ENCODE assay signal across 20 cellular contexts in the genomic region with DNA sequence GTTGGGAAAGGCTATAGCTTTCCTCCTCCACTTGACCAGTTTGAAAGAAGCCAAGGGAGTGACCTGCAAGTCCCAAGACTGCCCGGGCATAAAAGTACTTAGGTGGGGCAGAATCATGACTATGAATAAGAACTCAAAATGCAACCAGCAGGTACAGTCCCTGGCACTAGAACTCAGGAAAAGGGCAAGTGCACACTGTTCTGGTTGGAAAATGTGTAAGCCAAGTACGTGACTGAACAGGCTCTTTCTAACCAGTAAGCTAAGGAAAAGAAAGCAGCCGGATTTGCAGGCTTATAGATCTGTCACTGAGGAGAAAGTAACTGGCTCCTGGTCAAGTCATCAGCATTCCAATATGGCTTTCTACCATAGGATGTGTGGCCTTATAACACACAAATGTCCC.
DNase-seq lines count a peak whose midpoint lies in the region; ATAC-seq, FAIRE-seq and TF ChIP-seq lines count a peak whose summit lies in the region.
"Had no signal": no experiment of that assay in that cellular context is flagged by ENCODE, and none has a peak within 500 bp of the region (broad histone marks: within the 10 kb centered on the region; RNA-seq: fewer than 3 reads in every experiment).

No MANE protein-coding gene starts in this region.

- peaks cover 4% of the 10 kb centered on the region for H3K9me3 Mint-ChIP-seq in GM23338
- no peaks in the 10 kb centered on the region for H3K9me3 Mint-ChIP-seq in CD8-positive, alpha-beta T cell
- H3K9me3 Mint-ChIP-seq: CD4-positive, alpha-beta T cell had no signal

- H3K4me1 ChIP-seq in GM23338 (ENCODE audit: insufficient read depth) (peaks cover 8% of the 10 kb centered on the region), foreskin keratinocyte (peaks cover 12% of the 10 kb centered on the region), mesendoderm (ENCODE audit: control insufficient read depth, low read depth, low read length) (peaks cover 5% of the 10 kb centered on the region), thyroid gland (peaks cover 1 to 7% of the 10 kb centered on the region in 2 donors)
- H3K4me1 ChIP-seq in CD8-positive, alpha-beta T cell (ENCODE audit: insufficient read depth, low read length), result peaks cover 9% of the 10 kb centered on the region

- no peak overlapping the region for H2BK120ac ChIP-seq in mesendoderm (ENCODE audit: low read depth, low read length)

- H2AK5ac ChIP-seq in mesendoderm (ENCODE audit: low read length), result no peak overlapping the region

- no peak overlapping the region for H3K4ac ChIP-seq in mesendoderm (ENCODE audit: low read depth, low read length)

- H3F3A ChIP-seq in GM23338 (replicated peaks; ENCODE audit: low read depth), result no peaks in the 10 kb centered on the region

- DNase-seq in GM23338 (ENCODE audit: low spot score) (no peak), bronchial epithelial cell (ENCODE audit: low read depth) (peak; percentile 84), foreskin keratinocyte (peak; percentile 53 to 77), mesendoderm (no peak), thyroid gland (no peak), DMS153 treated with DMSO at 0.1 percent for 48 hours (lab: John Stamatoyannopoulos, UW; ENCODE audit: unreplicated experiment) (no peak)
- DNase-seq in CD8-positive, alpha-beta T cell, result no peak
- DNase-seq: CD4-positive, alpha-beta T cell; DMS153; KG1; NCI-H1417; NCI-H187; NCI-H226; NCI-H524; NCI-H82; PC-9 had no signal

- H3K27ac ChIP-seq in GM23338 (ENCODE audit: low read depth), result no peak overlapping the region
- no peak overlapping the region for H3K27ac ChIP-seq in foreskin keratinocyte
- H3K27ac ChIP-seq in mesendoderm (ENCODE audit: low read depth, low read length), result no peak overlapping the region
- H3K27ac ChIP-seq in thyroid gland, result no peak overlapping the region
- no peak overlapping the region for H3K27ac ChIP-seq in CD8-positive, alpha-beta T cell (ENCODE audit: low read depth, low read length)
- H3K27ac ChIP-seq: PC-9, SJSA1 had no signal

- H2BK5ac ChIP-seq in mesendoderm (ENCODE audit: low read length), result no peak overlapping the region

- no peaks in the 10 kb centered on the region for H3K9me2 ChIP-seq in GM23338 (ENCODE audit: insufficient read depth)

- no peak overlapping the region for H3K9ac ChIP-seq in mesendoderm (ENCODE audit: low read length)

- H3K36me3 ChIP-seq in GM23338 (ENCODE audit: insufficient read depth), result no peaks in the 10 kb centered on the region
- H3K36me3 ChIP-seq in bronchial epithelial cell (ENCODE audit: control insufficient read depth, insufficient read depth, low read length), result no peaks in the 10 kb centered on the region
- no peaks in the 10 kb centered on the region for H3K36me3 ChIP-seq in mesendoderm (ENCODE audit: control insufficient read depth, insufficient read depth, low read length)
- no peaks in the 10 kb centered on the region for H3K36me3 ChIP-seq in thyroid gland
- no peaks in the 10 kb centered on the region for H3K36me3 ChIP-seq in CD8-positive, alpha-beta T cell (ENCODE audit: insufficient read depth, low read length)
- H3K36me3 ChIP-seq: SJSA1 had no signal

- H3K4me3 Mint-ChIP-seq in GM23338, result no peak overlapping the region
- H3K4me3 Mint-ChIP-seq in CD8-positive, alpha-beta T cell, result no peak overlapping the region
- H3K4me3 Mint-ChIP-seq: CD4-positive, alpha-beta T cell had no signal

- H3K79me2 ChIP-seq in GM23338 (replicated peaks; ENCODE audit: insufficient read depth) (no peaks in the 10 kb centered on the region), mesendoderm (ENCODE audit: control insufficient read depth, insufficient read depth, low read length) (no peaks in the 10 kb centered on the region)

- peak overlapping the region; percentile 32; the same call in 1 of the 2 replicates for H2AFZ ChIP-seq in GM23338
- H2AFZ ChIP-seq: PC-9 had no signal

- H3K18ac ChIP-seq in mesendoderm (ENCODE audit: low read length), result peak overlapping the region; percentile 40

- H3K23ac ChIP-seq in mesendoderm (ENCODE audit: low read length), result no peak overlapping the region

- intact Hi-C loops in thyroid gland (cut with DNase I), result no loop called here
- intact Hi-C loops in CD8-positive, alpha-beta T cell (cut with DNase I, micrococcal nuclease), result no loop called here

- H3K79me1 ChIP-seq in mesendoderm (ENCODE audit: low read length), result no peaks in the 10 kb centered on the region

- H3K27me3 Mint-ChIP-seq in GM23338 (ENCODE audit: insufficient read depth, low read depth, poor library complexity), result peaks cover 1% of the 10 kb centered on the region
- no peaks in the 10 kb centered on the region for H3K27me3 Mint-ChIP-seq in CD8-positive, alpha-beta T cell (ENCODE audit: low read depth)
- H3K27me3 Mint-ChIP-seq: CD4-positive, alpha-beta T cell had no signal

- H3K4me2 ChIP-seq in GM23338, result no peak overlapping the region
- H3K4me2 ChIP-seq in mesendoderm (ENCODE audit: low read length), result no peak overlapping the region
- H3K4me2 ChIP-seq: PC-9 had no signal

- FAIRE-seq in bronchial epithelial cell (lab: Jason Lieb, UNC), result no peak
- FAIRE-seq: A204.1, GM12891 had no signal

- POLR2A ChIA-PET in CD8-positive, alpha-beta T cell (lab: Charles Lee), result no interaction called here

- H2BK15ac ChIP-seq in mesendoderm (replicated peaks; ENCODE audit: low read depth), result no peak overlapping the region

- H3K56ac ChIP-seq in mesendoderm (ENCODE audit: low read length), result peak overlapping the region; percentile 49

- TF ChIP-seq POLR2A in thyroid gland (IDR thresholded peaks at IDR 0.05), result no peak

- no peaks in the 10 kb centered on the region for H4K20me1 ChIP-seq in GM23338 (replicated peaks; ENCODE audit: insufficient read depth)

- H3K9me3 ChIP-seq in thyroid gland, result no peaks in the 10 kb centered on the region
- no peaks in the 10 kb centered on the region for H3K9me3 ChIP-seq in CD8-positive, alpha-beta T cell (ENCODE audit: low read length)
- H3K9me3 ChIP-seq: SJSA1 had no signal

- WGBS in mesendoderm (ENCODE audit: extremely low coverage, insufficient coverage, low lambda C conversion rate), result no CpG with 5 or more reads among the region's 3 CpGs
- WGBS in thyroid gland, 2 donors, result 53 to 63% methylated on average over 3 of the region's 3 CpGs

- no peak overlapping the region for H4K5ac ChIP-seq in mesendoderm (ENCODE audit: low read length)

- H3K4me1 Mint-ChIP-seq in GM23338, result peaks cover 16% of the 10 kb centered on the region
- peaks cover 8% of the 10 kb centered on the region for H3K4me1 Mint-ChIP-seq in CD8-positive, alpha-beta T cell (ENCODE audit: low read depth)

- H3K27ac Mint-ChIP-seq in GM23338, result no peak overlapping the region; the same call in 1 of the 2 replicates
- no peak overlapping the region for H3K27ac Mint-ChIP-seq in CD8-positive, alpha-beta T cell
- H3K27ac Mint-ChIP-seq: CD4-positive, alpha-beta T cell had no signal

- H3K36me3 Mint-ChIP-seq in GM23338 (ENCODE audit: low read depth), result peaks cover 4% of the 10 kb centered on the region; the same call in 1 of the 3 replicates
- H3K36me3 Mint-ChIP-seq in CD8-positive, alpha-beta T cell, result no peaks in the 10 kb centered on the region

- no peak overlapping the region for H4K8ac ChIP-seq in mesendoderm (ENCODE audit: low read depth, low read length)

- no peak overlapping the region for H3K4me3 ChIP-seq in GM23338
- H3K4me3 ChIP-seq in bronchial epithelial cell (ENCODE audit: low read depth, low read length), result no peak overlapping the region
- no peak overlapping the region for H3K4me3 ChIP-seq in mesendoderm (ENCODE audit: low read length)
- no peak overlapping the region for H3K4me3 ChIP-seq in thyroid gland (replicated peaks in 1 of 3)
- no peak overlapping the region for H3K4me3 ChIP-seq in CD8-positive, alpha-beta T cell (ENCODE audit: low read depth, low read length)
- H3K4me3 ChIP-seq: PC-9, SJSA1 had no signal

- TF ChIP-seq CTCF in GM23338 (conservative IDR thresholded peaks at IDR 0.05; ENCODE audit: low read depth in 2 of 2), result no peak
- no peak for TF ChIP-seq CTCF in bronchial epithelial cell (IDR thresholded peaks at IDR 0.05; ENCODE audit: insufficient read depth, low read length, severe bottlenecking)
- TF ChIP-seq CTCF in foreskin keratinocyte (conservative IDR thresholded peaks at IDR 0.05), result no peak
- no peak for TF ChIP-seq CTCF in thyroid gland (IDR thresholded peaks at IDR 0.05)
- no peak for TF ChIP-seq CTCF in CD8-positive, alpha-beta T cell (IDR thresholded peaks at IDR 0.05)

- H3K27me3 ChIP-seq in GM23338 (ENCODE audit: insufficient read depth), result no peaks in the 10 kb centered on the region
- no peaks in the 10 kb centered on the region for H3K27me3 ChIP-seq in bronchial epithelial cell (ENCODE audit: control insufficient read depth, insufficient read depth, low read length)
- H3K27me3 ChIP-seq in foreskin keratinocyte, result no peaks in the 10 kb centered on the region
- H3K27me3 ChIP-seq in mesendoderm (ENCODE audit: insufficient read depth, low read length, poor library complexity), result no peaks in the 10 kb centered on the region
- no peaks in the 10 kb centered on the region for H3K27me3 ChIP-seq in thyroid gland
- no peaks in the 10 kb centered on the region for H3K27me3 ChIP-seq in CD8-positive, alpha-beta T cell (ENCODE audit: insufficient read depth, low read length)
- H3K27me3 ChIP-seq: SJSA1 had no signal

- CTCF ChIA-PET in CD8-positive, alpha-beta T cell (lab: Charles Lee), result no interaction called here

- ATAC-seq in GM23338 (no peak), foreskin keratinocyte (peak; percentile 64), HG02970 (IDR thresholded peaks at IDR 0.05; ENCODE audit: low FRiP score, unreplicated experiment) (no peak)
- ATAC-seq in CD8-positive, alpha-beta T cell, result no peak

TF ChIP-seq in GM23338, 12 proteins besides CTCF, POLR2A, EP300 and RAD21 (continues in another document):
- no peak for TF ChIP-seq POLR2AphosphoS5 (IDR thresholded peaks at IDR 0.05; ENCODE audit: low read depth)
- no peak for TF ChIP-seq STAT1 (IDR thresholded peaks at IDR 0.05; ENCODE audit: unreplicated experiment)
- TF ChIP-seq JUNB (IDR thresholded peaks at IDR 0.05; ENCODE audit: unreplicated experiment), result no peak
- TF ChIP-seq ETS1 (IDR thresholded peaks at IDR 0.05), result no peak
- no peak for TF ChIP-seq NANOG (IDR thresholded peaks at IDR 0.05; ENCODE audit: borderline replicate concordance)
- TF ChIP-seq EZH2 (IDR thresholded peaks at IDR 0.05; ENCODE audit: low read depth, unreplicated experiment), result no peak

Comparison
In these comparisons a context has a peak if more than half of its experiments do, and no peak if none do; other contexts are left out.
1. DNase-seq: peak in bronchial epithelial cell (single experiment) and foreskin keratinocyte (2 of 2); none in GM23338 (single experiment), mesendoderm (single experiment), thyroid gland (0 of 2), DMS153 treated with DMSO at 0.1 percent for 48 hours (single experiment) and CD8-positive, alpha-beta T cell (0 of 7).